Comparison of ENCODE assay signal across 9 cellular contexts in the genomic region with DNA sequence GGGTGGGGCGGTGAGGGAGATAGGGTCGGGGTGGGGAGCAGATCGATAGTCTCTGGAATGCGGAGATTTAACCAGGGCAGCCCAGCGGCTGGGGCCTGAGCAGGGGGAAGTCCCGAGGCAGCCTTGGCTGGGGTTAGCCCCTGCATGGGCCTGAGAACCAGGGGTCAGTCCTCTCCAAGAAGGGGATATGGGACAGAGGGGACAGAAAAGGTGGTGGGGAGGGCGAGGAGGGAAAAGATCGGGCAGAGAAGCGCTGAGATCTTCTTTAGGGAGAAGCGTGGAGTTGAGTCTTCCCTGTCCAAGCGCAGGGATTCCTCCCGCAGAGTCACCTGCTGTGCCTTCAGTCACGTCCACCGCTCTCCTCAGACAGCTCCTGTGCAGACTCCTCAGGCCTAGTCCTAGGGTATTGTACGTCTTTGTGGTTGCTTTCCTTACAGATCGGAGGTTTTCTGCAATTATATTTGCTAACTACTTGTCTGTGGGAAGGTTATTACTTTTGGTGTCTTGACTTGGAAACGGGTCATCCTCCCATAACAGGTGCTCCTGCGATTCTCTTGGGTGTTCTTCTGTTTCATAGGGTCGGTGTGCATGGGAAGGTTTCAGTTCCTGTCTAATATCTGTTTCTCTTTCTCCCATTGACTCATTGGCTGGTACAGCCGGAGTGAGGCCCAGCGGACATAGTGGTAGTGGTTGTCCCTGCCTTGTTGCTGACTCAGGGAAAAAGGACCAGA. TPM values are rescaled to one million over a fixed set of nuclear protein-coding genes. Genes with fewer than 3 reads are reported as not detected.
DNase-seq lines count a peak whose midpoint lies in the region; ATAC-seq, FAIRE-seq and TF ChIP-seq lines count a peak whose summit lies in the region.
"Had no signal": no experiment of that assay in that cellular context is flagged by ENCODE, and none has a peak within 500 bp of the region (broad histone marks: within the 10 kb centered on the region; RNA-seq: fewer than 3 reads in every experiment).

No MANE protein-coding gene starts in this region.

- BruUV-seq in K562 (replicated peaks; lab: Mats Ljungman, UMichigan), result no TSS peak

- H3K9me1 ChIP-seq in K562 (ENCODE audit: control insufficient read depth, insufficient read depth, low read length), result no peaks in the 10 kb centered on the region

- no peak for TF ChIP-seq CTCF in CD4-positive, alpha-beta T cell (IDR thresholded peaks at IDR 0.05)
- TF ChIP-seq CTCF in K562 (IDR thresholded peaks at IDR 0.05 in 2 of 3, conservative IDR thresholded peaks at IDR 0.05 in 1 of 3; ENCODE audit: insufficient read depth in 2 of 3, low read depth in 1 of 3, low read length in 3 of 3) (no peak), spleen (IDR thresholded peaks at IDR 0.05 in 8 of 11, conservative IDR thresholded peaks at IDR 0.05 in 3 of 11) (no peak)

- H3K9me3 Mint-ChIP-seq in CD4-positive, alpha-beta T cell, result no peaks in the 10 kb centered on the region

- no peaks in the 10 kb centered on the region for H3K79me2 ChIP-seq in K562 (ENCODE audit: control insufficient read depth, insufficient read depth, low read length)

- POLR2A ChIA-PET in CD4-positive, alpha-beta T cell (lab: Charles Lee), result no interaction called here
- POLR2A ChIA-PET in K562 (lab: Yijun Ruan, JAX), result no interaction called here

- in situ Hi-C loops in K562 (cut with MboI), result no loop called here

- H3K4me2 ChIP-seq in K562 (ENCODE audit: insufficient read depth, low read length), result no peak overlapping the region

- WGBS in K562 (ENCODE audit: insufficient coverage, low coverage, missing lambda C conversion rate), result 41% methylated on average over 16 of the region's 21 CpGs
- WGBS in spleen, 5 donors, result 22 to 39% (median 29%) methylated on average over 21 of the region's 21 CpGs

- H3K27me3 Mint-ChIP-seq in CD4-positive, alpha-beta T cell, result no peaks in the 10 kb centered on the region

- H3K27me3 ChIP-seq in CD4-positive, alpha-beta T cell (ENCODE audit: control insufficient read depth, insufficient read depth, low read length), result no peaks in the 10 kb centered on the region
- peaks cover 0 to 5% of the 10 kb centered on the region in 2 experiments; a peak in 2 of 5 replicates for H3K27me3 ChIP-seq in K562 (ENCODE audit: control insufficient read depth in 2 of 2, insufficient read depth in 2 of 2, low read length in 2 of 2)
- H3K27me3 ChIP-seq in spleen (replicated peaks in 1 of 7), result peaks cover 0 to 14% (median 0%) of the 10 kb centered on the region in 7 donors

- no peak for TF ChIP-seq EP300 in K562 (IDR thresholded peaks at IDR 0.05; ENCODE audit: low read length)

- H3K4me3 Mint-ChIP-seq in CD4-positive, alpha-beta T cell, result peak overlapping the region; percentile 83

- H3K4me1 Mint-ChIP-seq in CD4-positive, alpha-beta T cell (ENCODE audit: low read depth), result peaks cover 15% of the 10 kb centered on the region

- TF ChIP-seq POLR2A in K562 (conservative IDR thresholded peaks at IDR 0.05) (no peak), spleen (IDR thresholded peaks at IDR 0.05) (no peak)

- no peak overlapping the region for H3K9ac ChIP-seq in K562 (ENCODE audit: insufficient read depth in 1 of 2, low read depth in 2 of 2, low read length in 2 of 2)

- no peak for ATAC-seq in CD4-positive, alpha-beta T cell (ENCODE audit: poor library complexity)
- ATAC-seq in GM19328 (IDR thresholded peaks at IDR 0.05; ENCODE audit: unreplicated experiment), result peak; percentile 53
- ATAC-seq in HG03196 (IDR thresholded peaks at IDR 0.05; ENCODE audit: unreplicated experiment), result peak; percentile 59
- ATAC-seq in K562, result no peak

- H3K36me3 ChIP-seq in K562 (ENCODE audit: control insufficient read depth, insufficient read depth, low read length) (no peaks in the 10 kb centered on the region), spleen (peaks cover 0 to 33% (median 0%) of the 10 kb centered on the region in 6 donors)

- no peak overlapping the region for H3K27ac ChIP-seq in CD4-positive, alpha-beta T cell (ENCODE audit: low read depth, low read length)
- H3K27ac ChIP-seq in K562 (ENCODE audit: extremely low read depth, low read depth, low read length), result no peak overlapping the region
- peak overlapping the region; percentile 63 to 95 (median 88) for H3K27ac ChIP-seq in spleen

- peak overlapping the region; percentile 39; the same call in 1 of the 2 replicates for H2AFZ ChIP-seq in K562 (ENCODE audit: low read depth, low read length)

- intact Hi-C loops in CD4-positive, alpha-beta T cell (cut with DNase I, micrococcal nuclease), result no loop called here
- intact Hi-C loops in K562 (cut with micrococcal nuclease) (no loop called here), spleen (cut with DNase I; ENCODE audit: low total_unique reads) (no loop called here)

- no peak for FAIRE-seq in K562 (lab: Jason Lieb, UNC)

- H3K27ac Mint-ChIP-seq in CD4-positive, alpha-beta T cell, result no peak overlapping the region

- H3K36me3 Mint-ChIP-seq in CD4-positive, alpha-beta T cell (ENCODE audit: low read depth), result no peaks in the 10 kb centered on the region

- H3K4me1 ChIP-seq in K562 (replicated peaks in 1 of 2; ENCODE audit: control insufficient read depth in 2 of 2, insufficient read depth in 2 of 2, low read length in 2 of 2) (peaks cover 23 to 26% of the 10 kb centered on the region in 2 experiments), spleen (peaks cover 13 to 100% (median 64%) of the 10 kb centered on the region in 6 donors)

- DNase-seq in CD4-positive, alpha-beta T cell, result no peak
- DNase-seq in K562 (ENCODE audit: extremely low read depth in 1 of 4, low spot score in 3 of 4), result no peak
- no peak for DNase-seq in spleen
- DNase-seq in HK-2 (ENCODE audit: unreplicated experiment), result no peak
- DNase-seq in NCI-H1417 (lab: John Stamatoyannopoulos, UW), result no peak
- DNase-seq in SK-N-DZ (ENCODE audit: low spot score), result no peak

- H3K9me3 ChIP-seq in CD4-positive, alpha-beta T cell (ENCODE audit: control insufficient read depth, low read length), result no peaks in the 10 kb centered on the region
- no peaks in the 10 kb centered on the region; the same call in 1 of the 2 replicates for H3K9me3 ChIP-seq in K562 (replicated peaks; ENCODE audit: control insufficient read depth, insufficient read depth, low read depth, low read length)
- H3K9me3 ChIP-seq in spleen, result no peaks in the 10 kb centered on the region

- CTCF ChIA-PET in CD4-positive, alpha-beta T cell (lab: Charles Lee), result interaction anchor here (1.4 kb wide), 1 partner anchor 10 kb away, joined by 3 read pairs; no protein-coding TSS in a partner anchor
- CTCF ChIA-PET in K562 (lab: Yijun Ruan, JAX; ENCODE audit: low intra/inter-chr PET ratio), result no interaction called here

- H4K20me1 ChIP-seq in K562 (replicated peaks; ENCODE audit: control insufficient read depth, insufficient read depth, low read length), result no peaks in the 10 kb centered on the region

- no peak overlapping the region for H3K4me3 ChIP-seq in K562
- H3K4me3 ChIP-seq in spleen, result peak overlapping the region; percentile 40 to 88 (median 53)

- TF ChIP-seq RAD21 in K562 (CRISPR knock-in tag; conservative IDR thresholded peaks at IDR 0.05 in 1 of 2, IDR thresholded peaks at IDR 0.05 in 1 of 2), result no peak

TF ChIP-seq in K562, 482 proteins besides CTCF, POLR2A, EP300 and RAD21 (continues in another document):
- TF ChIP-seq CREBBP (IDR thresholded peaks at IDR 0.05; ENCODE audit: low read depth, low read length), result no peak

RNA-seq across cellular contexts. Expression of a gene that starts 1.0 kb away (rescaled TPM):
- total RNA-seq in CD4-positive, alpha-beta T cell, result 1 to 10 TPM; 1.8 to 2.6 TPM
- total RNA-seq in K562 (2011; cell fraction: chromatin; rRNA removed; ENCODE audit: low replicate concordance), result 0.51 and 0.56 TPM in 2 replicates
- total RNA-seq in K562 (2011; cell fraction: nucleolus; rRNA removed), result 0.39 and 0.67 TPM in 2 replicates
- 0.44 and 0.92 TPM in 2 replicates for total RNA-seq in K562 (2011; cell fraction: nucleoplasm; rRNA removed)
- total RNA-seq in K562 (2014; rRNA removed), result 0.23 and 0.49 TPM in 2 replicates
- total RNA-seq in K562 (2014; rRNA removed; fragmentation: Illumina TruSeq; extraction: Trizol), result 0.22 and 0.29 TPM in 2 replicates
- total RNA-seq in K562 (2015; rRNA removed; fragmentation: Illumina TruSeq; extraction: Trizol), result 0.76 and 0.79 TPM in 2 replicates
- total RNA-seq in K562 (2021), result 0.36 and 0.44 TPM in 2 replicates
- 1.7 and 19.7 TPM in 2 replicates for polyA plus RNA-seq in K562 (2011; rRNA removed)
- 1.4 and 20.9 TPM in 2 replicates for polyA plus RNA-seq in K562 (2011; cell fraction: cytosol; rRNA removed)
- 1.1 and 15.8 TPM in 2 replicates for polyA plus RNA-seq in K562 (2011; cell fraction: nucleus; rRNA removed)
- 2.3 and 9.5 TPM in 2 replicates for polyA plus RNA-seq in K562 (2012)
- 0.39 and 0.50 TPM in 2 replicates for polyA plus RNA-seq in K562 (2014; fragmentation: Illumina TruSeq; extraction: Trizol)
- polyA plus RNA-seq in K562 (2014; fragmentation: Nextera tagmentation; extraction: Ambion mirVana), result under 1 TPM in 1 of 2 experiments, not detected in 1; 0.21 TPM
- polyA plus RNA-seq in K562 (2014; rRNA removed), result 0.26 and 0.50 TPM in 2 replicates
- polyA minus RNA-seq in K562 (2011; rRNA and poly(A)+ RNA removed), result 0.60 and 6.1 TPM in 2 replicates
- polyA minus RNA-seq in K562 (2011; cell fraction: cytosol; rRNA and poly(A)+ RNA removed), result 5.7 TPM in 1 of 2 replicates, not detected in the other
- polyA minus RNA-seq in K562 (2011; cell fraction: nucleus; rRNA and poly(A)+ RNA removed), result 5.3 TPM in 1 of 2 replicates, not detected in the other
- 100 to 1,000 TPM in 6 of 7 donors, 10 to 100 TPM in 1; 95.6 to 142 (median 111) TPM for total RNA-seq in spleen
- polyA plus RNA-seq in spleen, result 10 to 100 TPM; 34.2 to 93.3 (median 76.1) TPM
- polyA plus RNA-seq in SK-N-DZ (2014; cell fraction: cytosol; rRNA removed), result not detected in 2 replicates
- polyA plus RNA-seq in SK-N-DZ (2014; cell fraction: nucleus; rRNA removed), result not detected in 2 replicates
- total RNA-seq: myocyte had no signal

RNA-seq across cellular contexts. Expression of a gene that starts 35.5 kb away (rescaled TPM):
- total RNA-seq in CD4-positive, alpha-beta T cell, result not detected
- 2.8 and 8.7 TPM in 2 replicates for total RNA-seq in K562 (2011; cell fraction: chromatin; rRNA removed; ENCODE audit: low replicate concordance)
- 8.9 and 15.5 TPM in 2 replicates for total RNA-seq in K562 (2011; cell fraction: nucleolus; rRNA removed)
- 4.5 and 7.9 TPM in 2 replicates for total RNA-seq in K562 (2011; cell fraction: nucleoplasm; rRNA removed)
- total RNA-seq in K562 (2014; rRNA removed) (6.5 and 7.6 TPM in 2 replicates), K562 (2014; rRNA removed; fragmentation: Illumina TruSeq; extraction: Trizol) (1.1 and 1.6 TPM in 2 replicates), K562 (2015; rRNA removed; fragmentation: Illumina TruSeq; extraction: Trizol) (4.1 and 4.4 TPM in 2 replicates), K562 (2021) (6.4 and 7.8 TPM in 2 replicates), spleen (10 to 100 TPM; 24.1 to 70.0 (median 36.6) TPM)
- polyA plus RNA-seq in K562 (2011; rRNA removed) (9.0 and 85.5 TPM in 2 replicates), K562 (2014; fragmentation: Illumina TruSeq; extraction: Trizol) (2.1 and 4.1 TPM in 2 replicates), K562 (2014; fragmentation: Nextera tagmentation; extraction: Ambion mirVana) (under 1 TPM; 0.28 to 0.41 TPM), K562 (2014; rRNA removed) (5.9 and 9.6 TPM in 2 replicates), spleen (10 to 100 TPM; 11.0 to 19.7 (median 18.9) TPM)
- polyA plus RNA-seq in K562 (2011; cell fraction: cytosol; rRNA removed), result 26.1 and 77.2 TPM in 2 replicates
- 13.3 and 92.4 TPM in 2 replicates for polyA plus RNA-seq in K562 (2011; cell fraction: nucleus; rRNA removed)
- 8.7 and 24.4 TPM in 2 replicates for polyA plus RNA-seq in K562 (2012)
- polyA minus RNA-seq in K562 (2011; rRNA and poly(A)+ RNA removed), result 4.1 and 15.3 TPM in 2 replicates
- 7.9 and 36.4 TPM in 2 replicates for polyA minus RNA-seq in K562 (2011; cell fraction: cytosol; rRNA and poly(A)+ RNA removed)
- 4.0 and 28.7 TPM in 2 replicates for polyA minus RNA-seq in K562 (2011; cell fraction: nucleus; rRNA and poly(A)+ RNA removed)
- polyA plus RNA-seq in SK-N-DZ (2014; cell fraction: cytosol; rRNA removed), result 0.30 TPM in 1 of 2 replicates, not detected in the other
- polyA plus RNA-seq in SK-N-DZ (2014; cell fraction: nucleus; rRNA removed), result not detected in 2 replicates
- total RNA-seq: myocyte had no signal

Comparison
In these comparisons a context has a peak if more than half of its experiments do, and no peak if none do; other contexts are left out.
1. ATAC-seq: peak in GM19328 (single experiment) and HG03196 (single experiment); none in CD4-positive, alpha-beta T cell (single experiment) and K562 (single experiment).
2. H3K27ac ChIP-seq: peak in spleen (8 of 8); none in CD4-positive, alpha-beta T cell (single experiment) and K562 (single experiment).
3. RNA of a gene that starts 1.0 kb away (total RNA-seq): 95.6 to 142 TPM in spleen; 1.8 to 2.6 TPM in CD4-positive, alpha-beta T cell and 0.22 to 0.92 TPM in K562; every median in the first group is over 10 times any median in the second.